7 cellular contexts compared by ENCODE assay signal in the genomic region with DNA sequence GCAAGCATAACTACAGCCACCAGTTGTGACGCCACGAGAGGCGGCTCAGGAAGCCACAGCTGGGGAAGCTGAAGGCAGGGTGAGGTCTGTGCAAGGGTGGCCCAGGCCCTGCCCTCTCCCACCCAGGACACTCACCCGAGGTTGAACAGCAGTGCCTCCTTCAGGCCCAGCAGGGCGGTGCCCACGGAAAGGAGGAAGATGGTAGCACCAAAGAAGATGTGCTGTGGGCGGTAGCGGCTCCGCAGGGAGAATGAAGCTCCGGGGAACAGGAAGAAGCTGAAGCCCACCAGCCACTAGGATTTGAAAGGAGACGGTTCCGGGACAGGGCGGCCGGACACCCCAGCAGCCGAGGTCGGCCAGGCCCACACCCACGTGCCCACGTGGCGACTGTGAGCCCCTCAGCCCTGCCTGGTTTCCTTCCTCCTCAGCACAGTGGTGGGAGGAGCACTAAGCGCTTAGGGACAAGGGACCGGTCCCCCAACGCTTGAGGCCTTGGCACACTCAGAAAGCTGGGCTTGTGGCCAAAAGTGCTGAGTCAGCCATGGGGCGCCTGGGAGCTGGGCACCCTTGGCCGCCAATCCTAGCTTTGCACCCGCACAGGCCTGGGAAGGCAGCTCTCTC. TPM values are rescaled to one million over a fixed set of nuclear protein-coding genes. Genes with fewer than 3 reads are reported as not detected.
A peak's percentile ranks its signal among the peaks of the same experiment; 100 is the strongest.
DNase-seq lines count a peak whose midpoint lies in the region; ATAC-seq and TF ChIP-seq lines count a peak whose summit lies in the region.

No MANE protein-coding gene starts in this region.

- TF ChIP-seq POLR2A in right lobe of liver (IDR thresholded peaks at IDR 0.05) = no peak

- H3K27me3 Mint-ChIP-seq in central memory CD8-positive, alpha-beta T cell = no peaks in the 10 kb centered on the region

- H3K4me1 Mint-ChIP-seq in central memory CD8-positive, alpha-beta T cell = peaks cover 30% of the 10 kb centered on the region

- H3K4me1 ChIP-seq in GM23248 (ENCODE audit: insufficient read depth) (peaks cover 29% of the 10 kb centered on the region), Panc1 (ENCODE audit: control insufficient read depth, insufficient read depth, low read length) (peaks cover 75% of the 10 kb centered on the region), right lobe of liver (peaks cover 0 to 27% (median 7%) of the 10 kb centered on the region in 4 donors), aorta (ENCODE audit: control insufficient read depth in 1 of 2, insufficient read depth in 2 of 2, low read length in 2 of 2) (peaks cover 0 to 1% of the 10 kb centered on the region in 2 donors)

- H3K79me2 ChIP-seq in GM23248 (ENCODE audit: insufficient read depth) = no peaks in the 10 kb centered on the region

- H2AFZ ChIP-seq in GM23248 = no peak overlapping the region

- H3K4me2 ChIP-seq in GM23248 (ENCODE audit: unreplicated experiment) = no peak overlapping the region

- H3F3A ChIP-seq in GM23248 (ENCODE audit: insufficient read depth) = peaks cover 24% of the 10 kb centered on the region

- POLR2A ChIA-PET in Panc1 (lab: Charles Lee) = interaction anchor here (0.7 to 1.5 kb wide), 2 partner anchors 9 to 165 kb away, joined by 3 read pairs; no protein-coding TSS in a partner anchor

- peak; percentile 27 for DNase-seq in GM23248
- no peak for DNase-seq in Panc1 (ENCODE audit: low read depth, low spot score)
- DNase-seq in central memory CD8-positive, alpha-beta T cell (ENCODE audit: low spot score in 2 of 2) = peak; percentile 44 to 62
- peak in 2 of 3 donors; percentile 68 to 74 for DNase-seq in right lobe of liver
- DNase-seq in aorta = peak; percentile 88 to 93
- DNase-seq in germinal center (ENCODE audit: low spot score) = no peak

- peak; percentile 64 for TF ChIP-seq CTCF in Panc1 (IDR thresholded peaks at IDR 0.05)
- TF ChIP-seq CTCF in right lobe of liver (IDR thresholded peaks at IDR 0.05) = no peak

- intact Hi-C loops in Panc1 (cut with micrococcal nuclease; ENCODE audit: unreplicated experiment) = no loop called here
- intact Hi-C loops in right lobe of liver (cut with DNase I) = no loop called here
- intact Hi-C loops in aorta (cut with DNase I) = no loop called here

- H3K36me3 Mint-ChIP-seq in central memory CD8-positive, alpha-beta T cell (ENCODE audit: insufficient read depth) = peaks cover 16% of the 10 kb centered on the region

- H3K4me3 ChIP-seq in GM23248 (no peak overlapping the region), Panc1 (ENCODE audit: low read depth in 2 of 2, low read length in 2 of 2) (peak overlapping the region in 1 of 2 experiments; percentile 7; a peak in 1 of 4 replicates), right lobe of liver (no peak overlapping the region), aorta (ENCODE audit: low read length in 2 of 2) (no peak overlapping the region)

- no peaks in the 10 kb centered on the region for H3K36me3 ChIP-seq in GM23248 (ENCODE audit: low read depth)
- no peaks in the 10 kb centered on the region for H3K36me3 ChIP-seq in Panc1 (ENCODE audit: control insufficient read depth, insufficient read depth, low read length)
- H3K36me3 ChIP-seq in right lobe of liver = no peaks in the 10 kb centered on the region
- no peaks in the 10 kb centered on the region for H3K36me3 ChIP-seq in aorta (ENCODE audit: control insufficient read depth in 1 of 2, insufficient read depth in 2 of 2, low read length in 1 of 2)

- H4K20me1 ChIP-seq in GM23248 (ENCODE audit: insufficient read depth) = no peaks in the 10 kb centered on the region

- peak overlapping the region; percentile 82 for H3K27ac Mint-ChIP-seq in central memory CD8-positive, alpha-beta T cell (ENCODE audit: low read depth)

- no peak overlapping the region for H3K9ac ChIP-seq in GM23248

- H3K4me3 Mint-ChIP-seq in central memory CD8-positive, alpha-beta T cell = peak overlapping the region; percentile 45

- ATAC-seq in Panc1 (peak; percentile 72), right lobe of liver (peak; percentile 13 to 42 (median 39)), aorta (ENCODE audit: low FRiP score) (peak; percentile 51), GM21786 (IDR thresholded peaks at IDR 0.05; ENCODE audit: unreplicated experiment) (no peak)
- ATAC-seq in central memory CD8-positive, alpha-beta T cell (replicated peaks; ENCODE audit: extremely low read depth, poor library complexity, severe bottlenecking) = peak; percentile 94

- 89 to 91% methylated on average over 22 of the region's 25 CpGs for WGBS in GM23248 (ENCODE audit: low coverage in 1 of 2, low lambda C conversion rate in 2 of 2, missing lambda C conversion rate in 2 of 2), 2 experiments
- WGBS in right lobe of liver (ENCODE audit: insufficient coverage, low coverage, low lambda C conversion rate, missing lambda C conversion rate) = 67% methylated on average over 10 of the region's 25 CpGs
- WGBS in aorta, 2 donors = 26 to 32% methylated on average over 24 to 25 of the region's 25 CpGs

- H3K27me3 ChIP-seq in GM23248 (replicated peaks; ENCODE audit: insufficient read depth) (no peaks in the 10 kb centered on the region), Panc1 (ENCODE audit: control insufficient read depth, insufficient read depth, low read length) (no peaks in the 10 kb centered on the region), right lobe of liver (no peaks in the 10 kb centered on the region), aorta (ENCODE audit: control insufficient read depth in 1 of 2, insufficient read depth in 2 of 2, low read length in 1 of 2) (no peaks in the 10 kb centered on the region)

- no peaks in the 10 kb centered on the region for H3K9me3 Mint-ChIP-seq in central memory CD8-positive, alpha-beta T cell

- H3K9me3 ChIP-seq in GM23248 (ENCODE audit: low read depth) = no peaks in the 10 kb centered on the region
- H3K9me3 ChIP-seq in Panc1 (ENCODE audit: control insufficient read depth, insufficient read depth, low read depth, low read length) = no peaks in the 10 kb centered on the region
- no peaks in the 10 kb centered on the region for H3K9me3 ChIP-seq in right lobe of liver
- no peaks in the 10 kb centered on the region for H3K9me3 ChIP-seq in aorta (ENCODE audit: control insufficient read depth, low read length)

- no peak overlapping the region for H3K27ac ChIP-seq in GM23248
- H3K27ac ChIP-seq in Panc1 (ENCODE audit: low read length) = peak overlapping the region; percentile 83
- H3K27ac ChIP-seq in right lobe of liver = no peak overlapping the region
- no peak overlapping the region for H3K27ac ChIP-seq in aorta (ENCODE audit: low read depth in 1 of 2, low read length in 2 of 2)

- no peaks in the 10 kb centered on the region for H3K9me2 ChIP-seq in GM23248 (ENCODE audit: insufficient read depth)

- CTCF ChIA-PET in Panc1 (lab: Charles Lee) = interaction anchor here (0.6 to 1.4 kb wide), 7 partner anchors 10 to 379 kb away, joined by 3 to 7 read pairs (median 4); no protein-coding TSS in a partner anchor

- in situ Hi-C loops in GM23248 (cut with MboI) (no loop called here), Panc1 (cut with HindIII; ENCODE audit: low pct_unique_long_range_greater_than_20kb, low sequenced_read_pairs) (no loop called here)

- no TSS peak for BruUV-seq in Panc1 (replicated peaks; lab: Mats Ljungman, UMichigan)

RNA-seq across cellular contexts. Expression of a gene that starts 11.0 kb away (rescaled TPM):
- total RNA-seq in GM23248 (2014; rRNA removed; shearing (Covaris generic)) = 10.7 and 15.9 TPM in 2 replicates
- 18.4 and 19.1 TPM in 2 replicates for polyA plus RNA-seq in GM23248 (2016; fragmentation: Nextera tagmentation; extraction: Ambion mirVana)
- total RNA-seq in Panc1 (2021; ENCODE audit: unreplicated experiment) = 40.1 TPM
- 67.2 TPM for polyA plus RNA-seq in Panc1 (2012; ENCODE audit: insufficient read length)
- total RNA-seq in right lobe of liver = 10 to 100 TPM in 4 of 6 experiments, 1 to 10 TPM in 2; 7.4 to 21.9 (median 11.4) TPM
- total RNA-seq in aorta = 10 to 100 TPM; 13.2 to 31.6 TPM
- 10 to 100 TPM in 1 of 2 donors, 1 to 10 TPM in 1; 7.1 to 17.6 TPM for polyA plus RNA-seq in aorta

RNA-seq across cellular contexts. Expression of a gene that starts 41.8 kb away (rescaled TPM):
- total RNA-seq in GM23248 (2014; rRNA removed; shearing (Covaris generic)) = 3.2 and 3.4 TPM in 2 replicates
- 1.6 and 2.2 TPM in 2 replicates for polyA plus RNA-seq in GM23248 (2016; fragmentation: Nextera tagmentation; extraction: Ambion mirVana)
- total RNA-seq in Panc1 (2021; ENCODE audit: unreplicated experiment) = 4.5 TPM
- polyA plus RNA-seq in Panc1 (2012; ENCODE audit: insufficient read length) = 2.8 TPM
- total RNA-seq in right lobe of liver = 1 to 10 TPM in 5 of 6 experiments, under 1 TPM in 1; 0.75 to 9.4 (median 5.1) TPM
- total RNA-seq in aorta = 10 to 100 TPM in 1 of 2 donors, 1 to 10 TPM in 1; 6.6 to 30.5 TPM
- 10 to 100 TPM in 1 of 2 donors, under 1 TPM in 1; 0.72 to 15.9 TPM for polyA plus RNA-seq in aorta

Comparison
In these comparisons a context has a peak if more than half of its experiments do, and no peak if none do; other contexts are left out.
1. DNase-seq: peak in GM23248 (single experiment), central memory CD8-positive, alpha-beta T cell (2 of 2), right lobe of liver (2 of 3) and aorta (2 of 2); none in Panc1 (single experiment) and germinal center (single experiment).